Comparison of ENCODE assay signal across 27 cellular contexts in genomic region chr10:30300728-30301127, GRCh38.
"Had no signal": no experiment of that assay in that cellular context is flagged by ENCODE, and none has a peak within 500 bp of the region (broad histone marks: within the 10 kb centered on the region; RNA-seq: fewer than 3 reads in every experiment).

No MANE protein-coding gene starts in this region.

- ATAC-seq: effector memory CD8-positive, alpha-beta T cell; esophagus mucosa; foreskin keratinocyte; gastrocnemius medialis; gastroesophageal sphincter; heart left ventricle; heart right ventricle had no signal

- H3K4me1 ChIP-seq: colonic mucosa, esophagus muscularis mucosa, esophagus squamous epithelium, foreskin keratinocyte, gastrocnemius medialis, gastroesophageal sphincter, heart left ventricle, heart right ventricle had no signal

- H3K27me3 ChIP-seq: colonic mucosa, dorsolateral prefrontal cortex, esophagus muscularis mucosa, esophagus squamous epithelium, gastrocnemius medialis, gastroesophageal sphincter, heart left ventricle, heart right ventricle had no signal

- H3K27ac ChIP-seq: colonic mucosa, coronary artery, dorsolateral prefrontal cortex, epithelial cell of prostate, esophagus muscularis mucosa, esophagus squamous epithelium, foreskin keratinocyte, gastrocnemius medialis, gastroesophageal sphincter, heart left ventricle, heart right ventricle had no signal

- FAIRE-seq: colon, endometrium, endothelial cell of umbilical vein, frontal cortex had no signal

- H3K4me3 ChIP-seq: colonic mucosa, coronary artery, dorsolateral prefrontal cortex, esophagus muscularis mucosa, esophagus squamous epithelium, gastrocnemius medialis, gastroesophageal sphincter, heart left ventricle, heart right ventricle had no signal

- H3K36me3 ChIP-seq: colonic mucosa, esophagus muscularis mucosa, esophagus squamous epithelium, gastrocnemius medialis, heart left ventricle, heart right ventricle had no signal

- DNase-seq: colonic mucosa; cortex of kidney; dermis blood vessel endothelial cell; dorsolateral prefrontal cortex; effector CD4-positive, alpha-beta T cell; effector CD8-positive, alpha-beta T cell; effector memory CD8-positive, alpha-beta T cell; endodermal cell; erythroblast; esophagus squamous epithelium; foreskin fibroblast; foreskin keratinocyte; foreskin melanocyte; gastrocnemius medialis; glutamatergic neuron; head of caudate nucleus; heart left ventricle; heart right ventricle had no signal

- H3K9me3 ChIP-seq: colonic mucosa, gastrocnemius medialis, gastroesophageal sphincter had no signal
